ENCODE assay signal across 27 cellular contexts in the genomic region with DNA sequence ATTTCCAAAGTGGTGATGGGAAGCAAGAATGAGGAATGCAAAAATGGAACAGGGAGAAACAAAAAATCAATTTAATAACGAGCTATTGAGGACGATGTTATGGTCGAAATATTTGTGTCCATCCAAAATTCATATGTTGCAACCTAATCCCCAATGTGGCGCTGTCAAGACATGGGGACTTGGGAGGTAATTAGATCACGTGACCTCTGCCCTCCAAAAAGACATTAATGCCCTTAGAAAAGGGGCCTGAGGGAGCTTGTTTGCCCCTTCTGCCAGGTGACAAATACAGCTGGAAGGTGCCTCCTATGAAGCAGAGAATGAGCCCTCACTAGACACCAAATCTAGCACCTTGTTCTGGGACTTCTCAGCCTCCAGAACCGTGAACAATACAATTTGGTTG.
"Had no signal": no experiment of that assay in that cellular context is flagged by ENCODE, and none has a peak within 500 bp of the region (broad histone marks: within the 10 kb centered on the region; RNA-seq: fewer than 3 reads in every experiment).

No MANE protein-coding gene starts in this region.

- H3K4me1 ChIP-seq: stomach, suprapubic skin, testis, thyroid gland, tibial artery, tibial nerve, transverse colon, upper lobe of left lung, upper lobe of right lung, uterus, vagina had no signal

- H3K4me3 ChIP-seq: stomach, suprapubic skin, testis, thoracic aorta, thyroid gland, tibial artery, tibial nerve, transverse colon, upper lobe of left lung, upper lobe of right lung, uterus, vagina had no signal

- ATAC-seq: stimulated activated effector memory CD8-positive, alpha-beta T cell treated with anti-CD3 and anti-CD28 coated beads, Interleukin-12 subunit alpha, Interleukin-12 subunit beta, amount 100 ng/mL, for 72 hours; stimulated activated memory B cell treated with anti-CD40 and anti-IgM and Interleukin-4, amounts not matched to agents 10 μg/mL and 1 μg/mL and 100 μg/mL, for 72 hours; stimulated activated naive B cell treated with anti-CD40 and anti-IgM and Interleukin-4, amounts not matched to agents 10 μg/mL and 1 μg/mL and 100 μg/mL, for 72 hours; stimulated activated naive CD8-positive, alpha-beta T cell treated with anti-CD3 and anti-CD28 coated beads, Interleukin-15, amount 100 ng/mL, for 72 hours; stimulated activated naive CD8-positive, alpha-beta T cell treated with anti-CD3 and anti-CD28 coated beads, Interleukin-15, Interleukin-2, amounts not matched to agents 100 U/mL and 50 U/mL, for 24 hours; upper lobe of right lung had no signal

- H3K27me3 ChIP-seq: stomach, suprapubic skin, testis, thyroid gland, tibial artery, tibial nerve, transverse colon, upper lobe of left lung, upper lobe of right lung, uterus, vagina had no signal

- H3K9me3 ChIP-seq: suprapubic skin, testis, thoracic aorta, thyroid gland, tibial artery, tibial nerve, transverse colon, upper lobe of left lung, upper lobe of right lung, uterus, vagina had no signal

- FAIRE-seq: urothelium cell line had no signal

- H3K27ac ChIP-seq: stomach, suprapubic skin, testis, thoracic aorta, thyroid gland, tibial artery, tibial nerve, transverse colon, upper lobe of left lung, upper lobe of right lung, uterus, vagina had no signal

- DNase-seq: stimulated activated CD4-positive, alpha-beta T cell treated with anti-CD3 and anti-CD28 coated beads, Interleukin-2, amount 100 ng/mL, for 48 hours; stimulated activated CD4-positive, alpha-beta T cell treated with anti-CD3 and anti-CD28 coated beads, Interleukin-4, amount 100 ng/mL, for 1 hour; stimulated activated CD4-positive, alpha-beta T cell treated with anti-CD3 and anti-CD28 coated beads, Interleukin-4, amount 100 ng/mL, for 24 hours; stimulated activated CD4-positive, alpha-beta T cell treated with anti-CD3 and anti-CD28 coated beads, Interleukin-4, amount 100 ng/mL, for 4 hours; stimulated activated CD8-positive, alpha-beta memory T cell treated with anti-CD3 and anti-CD28 coated beads, Interleukin-4, amount 100 ng/mL, for 48 hours; stimulated activated naive B cell treated with anti-CD40 and anti-IgM and Interleukin-4, amounts not matched to agents 10 μg/mL and 1 μg/mL and 100 μg/mL, for 72 hours; stimulated activated naive CD4-positive, alpha-beta T cell; stimulated activated naive CD4-positive, alpha-beta T cell treated with Interleukin-2 at 50 U/mL for 16 hours; stimulated activated naive CD8-positive, alpha-beta T cell treated with anti-CD3 and anti-CD28 coated beads, Interleukin-15, amount 100 ng/mL, for 72 hours; stimulated activated naive CD8-positive, alpha-beta T cell treated with anti-CD3 and anti-CD28 coated beads, Interleukin-15, Interleukin-2, amounts not matched to agents 100 U/mL and 50 U/mL, for 24 hours; stomach; substantia nigra; testis; thyroid gland; tibial artery; transverse colon; trophoblast cell; upper lobe of left lung; upper lobe of right lung; uterus had no signal

- H3K36me3 ChIP-seq: stomach, suprapubic skin, thoracic aorta, thyroid gland, tibial artery, tibial nerve, transverse colon, upper lobe of left lung, upper lobe of right lung, uterus, vagina had no signal
